In genomic region chr7:38394703-38395102, GRCh38 we compare ENCODE assay signal across 21 cellular contexts.
DNase-seq lines count a peak whose midpoint lies in the region; ATAC-seq and TF ChIP-seq lines count a peak whose summit lies in the region.
"Had no signal": no experiment of that assay in that cellular context is flagged by ENCODE, and none has a peak within 500 bp of the region (broad histone marks: within the 10 kb centered on the region; RNA-seq: fewer than 3 reads in every experiment).

No MANE protein-coding gene starts in this region.

- no peak overlapping the region for H3K18ac ChIP-seq in mesendoderm (ENCODE audit: low read length)

- no peak overlapping the region for H3K56ac ChIP-seq in mesendoderm (ENCODE audit: low read length)

- H3K27me3 Mint-ChIP-seq in natural killer cell (ENCODE audit: low read depth in 2 of 2) = peaks cover 0 to 6% of the 10 kb centered on the region in 2 donors
- no peaks in the 10 kb centered on the region for H3K27me3 Mint-ChIP-seq in natural killer cell treated with Interleukin-12 subunit alpha and Interleukin-12 subunit beta and Interleukin-15 and Interleukin-18, amount 100 ng/mL, for 72 hours
- no peaks in the 10 kb centered on the region for H3K27me3 Mint-ChIP-seq in dendritic cell treated with granulocyte-macrophage colony-stimulating factor and Interleukin-4, amounts not matched to agents 40 ng/mL and 50 ng/mL, for 4 days
- H3K27me3 Mint-ChIP-seq in chondrocyte (ENCODE audit: low read depth) = peaks cover 6% of the 10 kb centered on the region

- H3K36me3 Mint-ChIP-seq in natural killer cell = no peaks in the 10 kb centered on the region
- H3K36me3 Mint-ChIP-seq in natural killer cell treated with Interleukin-12 subunit alpha and Interleukin-12 subunit beta and Interleukin-15 and Interleukin-18, amount 100 ng/mL, for 72 hours = no peaks in the 10 kb centered on the region
- H3K36me3 Mint-ChIP-seq in dendritic cell treated with granulocyte-macrophage colony-stimulating factor and Interleukin-4, amounts not matched to agents 40 ng/mL and 50 ng/mL, for 4 days (ENCODE audit: low read depth) = no peaks in the 10 kb centered on the region
- H3K36me3 Mint-ChIP-seq in chondrocyte (ENCODE audit: low read depth) = no peaks in the 10 kb centered on the region

- H3K79me2 ChIP-seq in mesendoderm (ENCODE audit: control insufficient read depth, insufficient read depth, low read length) = no peaks in the 10 kb centered on the region

- TF ChIP-seq CTCF in natural killer cell (IDR thresholded peaks at IDR 0.05) (no peak), upper lobe of right lung (IDR thresholded peaks at IDR 0.05) (no peak), chondrocyte (IDR thresholded peaks at IDR 0.05) (no peak), breast epithelium (IDR thresholded peaks at IDR 0.05) (no peak)

- H2BK120ac ChIP-seq in mesendoderm (ENCODE audit: low read depth, low read length) = no peak overlapping the region

- no peak overlapping the region for H2BK5ac ChIP-seq in mesendoderm (ENCODE audit: low read length)

- ATAC-seq in natural killer cell = no peak
- no peak for ATAC-seq in natural killer cell treated with Interleukin-12 subunit alpha and Interleukin-12 subunit beta and Interleukin-15 and Interleukin-18, amount 100 ng/mL, for 72 hours
- ATAC-seq in upper lobe of right lung = peak; percentile 45
- no peak for ATAC-seq in GM19324 (IDR thresholded peaks at IDR 0.05; ENCODE audit: low FRiP score, unreplicated experiment)
- ATAC-seq: HCT116, Right ventricle myocardium inferior had no signal

- H3K9ac ChIP-seq in mesendoderm (ENCODE audit: low read length) = no peak overlapping the region

- no peak overlapping the region for H4K5ac ChIP-seq in mesendoderm (ENCODE audit: low read length)

- no peak overlapping the region for H3K4me2 ChIP-seq in mesendoderm (ENCODE audit: low read length)

- TF ChIP-seq POLR2A in breast epithelium (IDR thresholded peaks at IDR 0.05) = no peak

- no CpG with 5 or more reads among the region's 4 CpGs for WGBS in mesendoderm (ENCODE audit: extremely low coverage, insufficient coverage, low lambda C conversion rate)

- H3K9me3 Mint-ChIP-seq in natural killer cell = no peaks in the 10 kb centered on the region
- no peaks in the 10 kb centered on the region for H3K9me3 Mint-ChIP-seq in natural killer cell treated with Interleukin-12 subunit alpha and Interleukin-12 subunit beta and Interleukin-15 and Interleukin-18, amount 100 ng/mL, for 72 hours
- H3K9me3 Mint-ChIP-seq in dendritic cell treated with granulocyte-macrophage colony-stimulating factor and Interleukin-4, amounts not matched to agents 40 ng/mL and 50 ng/mL, for 4 days = peaks cover 7% of the 10 kb centered on the region
- H3K9me3 Mint-ChIP-seq in chondrocyte (ENCODE audit: low read depth) = no peaks in the 10 kb centered on the region

- H3K9me3 ChIP-seq in upper lobe of right lung (no peaks in the 10 kb centered on the region), breast epithelium (no peaks in the 10 kb centered on the region)

- H4K8ac ChIP-seq in mesendoderm (ENCODE audit: low read depth, low read length) = no peak overlapping the region

- H3K4me3 ChIP-seq in mesendoderm (ENCODE audit: low read length) (no peak overlapping the region), upper lobe of right lung (no peak overlapping the region), breast epithelium (no peak overlapping the region)

- H3K79me1 ChIP-seq in mesendoderm (ENCODE audit: low read length) = no peaks in the 10 kb centered on the region

- H2BK15ac ChIP-seq in mesendoderm (replicated peaks; ENCODE audit: low read depth) = no peak overlapping the region

- H3K4me1 ChIP-seq in mesendoderm (ENCODE audit: control insufficient read depth, low read depth, low read length) (no peaks in the 10 kb centered on the region), upper lobe of right lung (no peaks in the 10 kb centered on the region), breast epithelium (no peaks in the 10 kb centered on the region)

- no peaks in the 10 kb centered on the region for H3K27me3 ChIP-seq in mesendoderm (ENCODE audit: insufficient read depth, low read length, poor library complexity)
- H3K27me3 ChIP-seq in upper lobe of right lung = no peaks in the 10 kb centered on the region
- H3K27me3 ChIP-seq in breast epithelium = no peaks in the 10 kb centered on the region

- H2AK5ac ChIP-seq in mesendoderm (ENCODE audit: low read length) = no peak overlapping the region

- H3K36me3 ChIP-seq in mesendoderm (ENCODE audit: control insufficient read depth, insufficient read depth, low read length) = no peaks in the 10 kb centered on the region
- H3K36me3 ChIP-seq in upper lobe of right lung = no peaks in the 10 kb centered on the region
- H3K36me3 ChIP-seq in breast epithelium = no peaks in the 10 kb centered on the region

- DNase-seq in natural killer cell (no peak), mesendoderm (peak; percentile 38), upper lobe of right lung (no peak), chondrocyte (ENCODE audit: low spot score) (no peak), breast epithelium (ENCODE audit: low spot score in 2 of 2) (no peak)
- DNase-seq in natural killer cell treated with Interleukin-12 subunit alpha and Interleukin-12 subunit beta and Interleukin-15 and Interleukin-18, amount 100 ng/mL, for 72 hours (ENCODE audit: low spot score) = no peak
- DNase-seq: AML-193, DMS53, GDM1, Karpas-422, NCI-H1092 treated with DMSO at 0.1 percent for 48 hours, NCI-H1436 treated with DMSO at 0.1 percent for 48 hours, NCI-H2029, NCI-H226, NCI-H510A treated with DMSO at 0.1 percent for 48 hours, NCI-H748 treated with DMSO at 0.1 percent for 48 hours had no signal

- H3K27ac Mint-ChIP-seq in natural killer cell (peak overlapping the region; percentile 30 to 44), chondrocyte (ENCODE audit: unreplicated experiment) (no peak overlapping the region)
- H3K27ac Mint-ChIP-seq in natural killer cell treated with Interleukin-12 subunit alpha and Interleukin-12 subunit beta and Interleukin-15 and Interleukin-18, amount 100 ng/mL, for 72 hours = no peak overlapping the region
- peak overlapping the region; percentile 4 for H3K27ac Mint-ChIP-seq in dendritic cell treated with granulocyte-macrophage colony-stimulating factor and Interleukin-4, amounts not matched to agents 40 ng/mL and 50 ng/mL, for 4 days

- H3K4me3 Mint-ChIP-seq in natural killer cell (no peak overlapping the region), chondrocyte (ENCODE audit: unreplicated experiment) (no peak overlapping the region)
- no peak overlapping the region for H3K4me3 Mint-ChIP-seq in natural killer cell treated with Interleukin-12 subunit alpha and Interleukin-12 subunit beta and Interleukin-15 and Interleukin-18, amount 100 ng/mL, for 72 hours
- H3K4me3 Mint-ChIP-seq in dendritic cell treated with granulocyte-macrophage colony-stimulating factor and Interleukin-4, amounts not matched to agents 40 ng/mL and 50 ng/mL, for 4 days = no peak overlapping the region

- intact Hi-C loops in natural killer cell (cut with micrococcal nuclease) = no loop called here
- intact Hi-C loops in dendritic cell treated with granulocyte-macrophage colony-stimulating factor and Interleukin-4, amounts not matched to agents 40 ng/mL and 50 ng/mL, for 4 days (cut with micrococcal nuclease) = loop anchor here (5.0 kb wide), 1 partner anchor 1128 kb away; no protein-coding TSS in a partner anchor
- intact Hi-C loops in upper lobe of right lung (cut with DNase I) = no loop called here
- intact Hi-C loops in breast epithelium (cut with DNase I; ENCODE audit: low total_unique reads) = no loop called here

- H3K4me1 Mint-ChIP-seq in natural killer cell = peaks cover 17 to 27% of the 10 kb centered on the region in 2 donors
- peaks cover 4 to 9% of the 10 kb centered on the region in 2 donors for H3K4me1 Mint-ChIP-seq in natural killer cell treated with Interleukin-12 subunit alpha and Interleukin-12 subunit beta and Interleukin-15 and Interleukin-18, amount 100 ng/mL, for 72 hours (ENCODE audit: low read depth in 2 of 2)
- peaks cover 31% of the 10 kb centered on the region for H3K4me1 Mint-ChIP-seq in dendritic cell treated with granulocyte-macrophage colony-stimulating factor and Interleukin-4, amounts not matched to agents 40 ng/mL and 50 ng/mL, for 4 days (ENCODE audit: low read depth)
- H3K4me1 Mint-ChIP-seq in chondrocyte (ENCODE audit: low read depth) = no peaks in the 10 kb centered on the region

- H3K23ac ChIP-seq in mesendoderm (ENCODE audit: low read length) = no peak overlapping the region

- H3K27ac ChIP-seq in mesendoderm (ENCODE audit: low read depth, low read length) = no peak overlapping the region
- H3K27ac ChIP-seq in upper lobe of right lung = no peak overlapping the region
- H3K27ac ChIP-seq in breast epithelium = no peak overlapping the region
- H3K27ac ChIP-seq: C4-2B had no signal

- H3K4ac ChIP-seq in mesendoderm (ENCODE audit: low read depth, low read length) = no peak overlapping the region

Comparison
In these comparisons a context has a peak if more than half of its experiments do, and no peak if none do; other contexts are left out.
1. H3K27ac Mint-ChIP-seq: peak in natural killer cell (2 of 2) and dendritic cell treated with granulocyte-macrophage colony-stimulating factor and Interleukin-4, amounts not matched to agents 40 ng/mL and 50 ng/mL, for 4 days (single experiment); none in natural killer cell treated with Interleukin-12 subunit alpha and Interleukin-12 subunit beta and Interleukin-15 and Interleukin-18, amount 100 ng/mL, for 72 hours (0 of 2) and chondrocyte (single experiment).